In the genomic region with DNA sequence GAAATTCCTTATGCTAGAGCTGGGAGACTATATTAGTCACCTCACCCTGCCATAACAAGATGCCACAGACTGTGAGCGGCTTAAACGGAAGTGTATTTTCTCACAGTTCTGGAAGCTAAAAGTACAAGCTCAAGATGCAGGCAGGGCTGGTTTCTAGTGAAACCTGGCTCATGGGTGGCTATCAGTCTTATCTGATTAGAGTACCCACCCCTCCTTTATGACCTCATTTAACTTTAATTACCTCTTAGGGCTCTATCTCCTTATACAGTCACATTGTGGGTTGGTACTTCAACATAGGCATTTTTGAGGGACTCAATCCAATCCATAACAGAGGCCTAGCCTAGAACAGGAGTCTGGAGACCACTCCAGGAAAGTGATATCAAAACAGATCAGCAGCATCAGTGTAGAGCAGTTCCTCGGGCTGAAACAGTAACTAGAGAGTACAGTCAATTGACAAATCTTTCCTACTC, we compare ENCODE assay signal across 14 cellular contexts. TPM values are rescaled to one million over a fixed set of nuclear protein-coding genes. Genes with fewer than 3 reads are reported as not detected.
A peak's percentile ranks its signal among the peaks of the same experiment; 100 is the strongest.
DNase-seq lines count a peak whose midpoint lies in the region; ATAC-seq, FAIRE-seq and TF ChIP-seq lines count a peak whose summit lies in the region.
"Had no signal": no experiment of that assay in that cellular context is flagged by ENCODE, and none has a peak within 500 bp of the region (broad histone marks: within the 10 kb centered on the region; RNA-seq: fewer than 3 reads in every experiment).

No MANE protein-coding gene starts in this region.

- H3K27ac Mint-ChIP-seq in HFFc6 (peak overlapping the region; percentile 84), immature natural killer cell (no peak overlapping the region)
- H3K27ac Mint-ChIP-seq: stimulated activated memory B cell treated with anti-CD40 and anti-IgM and Interleukin-4, amounts not matched to agents 10 μg/mL and 1 μg/mL and 100 μg/mL, for 72 hours had no signal

- no peak overlapping the region for H2AFZ ChIP-seq in K562 (ENCODE audit: low read depth, low read length)

- TF ChIP-seq POLR2A in K562 (conservative IDR thresholded peaks at IDR 0.05), result no peak

- H3K9me3 ChIP-seq in K562 (replicated peaks; ENCODE audit: control insufficient read depth, insufficient read depth, low read depth, low read length) (0 out of 2 replicates have a peak, but pooled peaks cover 2% of the 10 kb centered on the region), A673 (ENCODE audit: low read depth, low read length, poor library complexity, severe bottlenecking) (no peaks in the 10 kb centered on the region)
- H3K9me3 ChIP-seq: heart right ventricle had no signal

- DNase-seq in AG08395 (ENCODE audit: low spot score) (peak; percentile 10), HFFc6 (peak; percentile 69), K562 (ENCODE audit: extremely low read depth in 1 of 4, low spot score in 3 of 4) (peak in 1 of 4 experiments; percentile 25), islet precursor cell (peak; percentile 64), immature natural killer cell (no peak), A673 (ENCODE audit: low spot score) (no peak), SIG-M5 treated with dmso at 0.1 percent for 504 hours (lab: John Stamatoyannopoulos, UW; ENCODE audit: unreplicated experiment) (no peak)
- DNase-seq: activated T-cell treated with anti-CD3 and anti-CD28 coated beads, Interleukin-2, amount 50 U/mL, for 4 hours; heart right ventricle; NCI-H2081; RPMI8226 had no signal

- no peak overlapping the region for H3K4me3 ChIP-seq in K562
- H3K4me3 ChIP-seq in A673 (ENCODE audit: low read depth, low read length, poor library complexity, severe bottlenecking), result no peak overlapping the region
- H3K4me3 ChIP-seq: coronary artery, heart right ventricle had no signal

- intact Hi-C loops in K562 (cut with micrococcal nuclease), result no loop called here
- intact Hi-C loops in A673 (cut with micrococcal nuclease; ENCODE audit: unreplicated experiment), result no loop called here

- no peaks in the 10 kb centered on the region for H3K9me1 ChIP-seq in K562 (ENCODE audit: control insufficient read depth, insufficient read depth, low read length)

- TF ChIP-seq CTCF in HFFc6 (IDR thresholded peaks at IDR 0.05) (no peak), K562 (IDR thresholded peaks at IDR 0.05 in 2 of 3, conservative IDR thresholded peaks at IDR 0.05 in 1 of 3; ENCODE audit: insufficient read depth in 2 of 3, low read depth in 1 of 3, low read length in 3 of 3) (no peak), A673 (conservative IDR thresholded peaks at IDR 0.05; ENCODE audit: low read depth, low read length) (no peak)

- H3K4me2 ChIP-seq in K562 (ENCODE audit: insufficient read depth, low read length), result no peak overlapping the region

- H3K36me3 Mint-ChIP-seq in HFFc6 (ENCODE audit: low read depth) (peaks cover 35% of the 10 kb centered on the region), immature natural killer cell (no peaks in the 10 kb centered on the region)

- no peak overlapping the region for H3K9ac ChIP-seq in K562 (ENCODE audit: insufficient read depth in 1 of 2, low read depth in 2 of 2, low read length in 2 of 2)

- H4K20me1 ChIP-seq in K562 (replicated peaks; ENCODE audit: control insufficient read depth, insufficient read depth, low read length), result peaks cover 10% of the 10 kb centered on the region

- H3K27me3 Mint-ChIP-seq in HFFc6 (ENCODE audit: insufficient read depth) (peaks cover 3% of the 10 kb centered on the region; the same call in 1 of the 2 replicates), immature natural killer cell (ENCODE audit: low read depth in 3 of 3) (peaks cover 5 to 8% (median 5%) of the 10 kb centered on the region in 3 donors)
- H3K27me3 Mint-ChIP-seq: stimulated activated memory B cell treated with anti-CD40 and anti-IgM and Interleukin-4, amounts not matched to agents 10 μg/mL and 1 μg/mL and 100 μg/mL, for 72 hours had no signal

- peaks cover 27% of the 10 kb centered on the region for H3K79me2 ChIP-seq in K562 (ENCODE audit: control insufficient read depth, insufficient read depth, low read length)

- FAIRE-seq in K562 (lab: Jason Lieb, UNC), result no peak

- H3K4me1 ChIP-seq in K562 (replicated peaks in 1 of 2; ENCODE audit: control insufficient read depth in 2 of 2, insufficient read depth in 2 of 2, low read length in 2 of 2) (peaks cover 8 to 15% of the 10 kb centered on the region in 2 experiments; a peak in 4 of 5 replicates), A673 (ENCODE audit: insufficient read depth, low read length, poor library complexity, severe bottlenecking) (peaks cover 15% of the 10 kb centered on the region)

- H3K27me3 ChIP-seq in K562 (ENCODE audit: control insufficient read depth in 2 of 2, insufficient read depth in 2 of 2, low read length in 2 of 2) (peaks cover 7 to 30% of the 10 kb centered on the region in 2 experiments; a peak in 4 of 5 replicates), A673 (replicated peaks; ENCODE audit: insufficient read depth, low read depth, low read length, poor library complexity) (no peaks in the 10 kb centered on the region)
- H3K27me3 ChIP-seq: heart right ventricle had no signal

- TF ChIP-seq RAD21 in K562 (CRISPR knock-in tag; conservative IDR thresholded peaks at IDR 0.05 in 1 of 2, IDR thresholded peaks at IDR 0.05 in 1 of 2), result no peak

- H3K9me3 Mint-ChIP-seq in HFFc6 (peaks cover 4% of the 10 kb centered on the region), immature natural killer cell (no peaks in the 10 kb centered on the region)
- H3K9me3 Mint-ChIP-seq: activated T-cell treated with anti-CD3 and anti-CD28 coated beads, Interleukin-2, amount 50 U/mL, for 4 hours; stimulated activated memory B cell treated with anti-CD40 and anti-IgM and Interleukin-4, amounts not matched to agents 10 μg/mL and 1 μg/mL and 100 μg/mL, for 72 hours had no signal

- POLR2A ChIA-PET in K562 (lab: Yijun Ruan, JAX), result interaction anchor here (0.7 kb wide), 2 partner anchors 484 to 838 kb away, joined by 3 to 4 read pairs; no protein-coding TSS in a partner anchor
- POLR2A ChIA-PET in A673 (lab: Charles Lee; ENCODE audit: low non-redundant PET), result no interaction called here

- H3K4me1 Mint-ChIP-seq in HFFc6 (ENCODE audit: low read depth), result peaks cover 51% of the 10 kb centered on the region
- H3K4me1 Mint-ChIP-seq in immature natural killer cell, result peaks cover 31 to 37% of the 10 kb centered on the region in 2 donors

- WGBS in K562 (ENCODE audit: insufficient coverage, low coverage, missing lambda C conversion rate), result 36% methylated on average over 3 of the region's 3 CpGs

- no TSS peak for BruUV-seq in K562 (replicated peaks; lab: Mats Ljungman, UMichigan)
- no TSS peak for BruUV-seq in A673 (replicated peaks; lab: Mats Ljungman, UMichigan)

- no peak for ATAC-seq in K562
- no peak for ATAC-seq in GM21529 (IDR thresholded peaks at IDR 0.05; ENCODE audit: unreplicated experiment)
- ATAC-seq: activated T-cell treated with anti-CD3 and anti-CD28 coated beads, Interleukin-2, amount 50 U/mL, for 4 hours; heart right ventricle; stimulated activated memory B cell treated with anti-CD40 and anti-IgM and Interleukin-4, amounts not matched to agents 10 μg/mL and 1 μg/mL and 100 μg/mL, for 72 hours had no signal

- H3K4me3 Mint-ChIP-seq in HFFc6 (no peak overlapping the region), immature natural killer cell (no peak overlapping the region)
- H3K4me3 Mint-ChIP-seq: activated T-cell treated with anti-CD3 and anti-CD28 coated beads, Interleukin-2, amount 50 U/mL, for 4 hours; stimulated activated memory B cell treated with anti-CD40 and anti-IgM and Interleukin-4, amounts not matched to agents 10 μg/mL and 1 μg/mL and 100 μg/mL, for 72 hours had no signal

- in situ Hi-C loops in K562 (cut with MboI), result no loop called here

- no peak for TF ChIP-seq EP300 in K562 (IDR thresholded peaks at IDR 0.05; ENCODE audit: low read length)

- H3K27ac ChIP-seq in K562 (ENCODE audit: extremely low read depth, low read depth, low read length) (no peak overlapping the region), A673 (ENCODE audit: low read depth, low read length, poor library complexity, severe bottlenecking) (no peak overlapping the region)
- H3K27ac ChIP-seq: coronary artery, heart right ventricle had no signal

- peaks cover 7% of the 10 kb centered on the region; the same call in 2 of the 3 replicates for H3K36me3 ChIP-seq in K562 (ENCODE audit: control insufficient read depth, insufficient read depth, low read length)
- no peaks in the 10 kb centered on the region for H3K36me3 ChIP-seq in A673 (ENCODE audit: insufficient read depth, low read length, poor library complexity, severe bottlenecking)

- CTCF ChIA-PET in K562 (lab: Yijun Ruan, JAX; ENCODE audit: low intra/inter-chr PET ratio) (no interaction called here), A673 (lab: Charles Lee) (no interaction called here)

RNA-seq across cellular contexts. Expression of gene SNRNP48, which starts 2.3 kb away (rescaled TPM):
- 10 to 100 TPM in 5 of 6 experiments, 1 to 10 TPM in 1; 9.7 to 12.9 (median 11.9) TPM for total RNA-seq in HFFc6 (2021; fragmentation: NEBNext Ultra II Directional; extraction: Animal tissue kit (Norgen Biotek cat#: 25700))
- 15.6 and 54.4 TPM in 2 replicates for total RNA-seq in K562 (2011; cell fraction: chromatin; rRNA removed; ENCODE audit: low replicate concordance)
- total RNA-seq in K562 (2011; cell fraction: nucleolus; rRNA removed), result 8.3 and 10.7 TPM in 2 replicates
- 27.1 and 58.2 TPM in 2 replicates for total RNA-seq in K562 (2011; cell fraction: nucleoplasm; rRNA removed)
- 17.1 and 17.7 TPM in 2 replicates for total RNA-seq in K562 (2014; rRNA removed)
- 32.9 and 35.7 TPM in 2 replicates for total RNA-seq in K562 (2014; rRNA removed; fragmentation: Illumina TruSeq; extraction: Trizol)
- total RNA-seq in K562 (2015; rRNA removed; fragmentation: Illumina TruSeq; extraction: Trizol), result 26.9 and 31.1 TPM in 2 replicates
- total RNA-seq in K562 (2021), result 18.6 and 21.2 TPM in 2 replicates
- 22.3 and 22.8 TPM in 2 replicates for polyA plus RNA-seq in K562 (2011; rRNA removed)
- polyA plus RNA-seq in K562 (2011; cell fraction: cytosol; rRNA removed), result 3.9 and 11.2 TPM in 2 replicates
- 18.1 TPM in 2 replicates for polyA plus RNA-seq in K562 (2011; cell fraction: nucleus; rRNA removed)
- 18.1 and 19.1 TPM in 2 replicates for polyA plus RNA-seq in K562 (2012)
- polyA plus RNA-seq in K562 (2014; fragmentation: Illumina TruSeq; extraction: Trizol), result 20.6 and 28.1 TPM in 2 replicates
- 1 to 10 TPM; 6.2 to 8.7 TPM for polyA plus RNA-seq in K562 (2014; fragmentation: Nextera tagmentation; extraction: Ambion mirVana)
- polyA plus RNA-seq in K562 (2014; rRNA removed), result 18.6 and 19.2 TPM in 2 replicates
- polyA minus RNA-seq in K562 (2011; rRNA and poly(A)+ RNA removed), result 22.4 and 26.7 TPM in 2 replicates
- polyA minus RNA-seq in K562 (2011; cell fraction: cytosol; rRNA and poly(A)+ RNA removed), result 4.6 and 6.0 TPM in 2 replicates
- polyA minus RNA-seq in K562 (2011; cell fraction: nucleus; rRNA and poly(A)+ RNA removed), result 17.8 and 30.8 TPM in 2 replicates
- polyA plus RNA-seq in immature natural killer cell, result 1 to 10 TPM; 4.2 to 10.0 (median 9.8) TPM
- total RNA-seq in A673 (2021), result 27.4 and 29.4 TPM in 2 replicates

RNA-seq across cellular contexts. Expression of gene DSP, which starts 46.2 kb away (rescaled TPM):
- 10 to 100 TPM; 33.8 to 65.4 (median 37.0) TPM for total RNA-seq in HFFc6 (2021; fragmentation: NEBNext Ultra II Directional; extraction: Animal tissue kit (Norgen Biotek cat#: 25700))
- 0.07 and 0.09 TPM in 2 replicates for total RNA-seq in K562 (2011; cell fraction: chromatin; rRNA removed; ENCODE audit: low replicate concordance)
- total RNA-seq in K562 (2011; cell fraction: nucleolus; rRNA removed), result under 0.01 and 0.13 TPM in 2 replicates
- total RNA-seq in K562 (2011; cell fraction: nucleoplasm; rRNA removed), result not detected in 2 replicates
- under 0.01 and 0.04 TPM in 2 replicates for total RNA-seq in K562 (2014; rRNA removed)
- total RNA-seq in K562 (2014; rRNA removed; fragmentation: Illumina TruSeq; extraction: Trizol), result 0.04 and 0.06 TPM in 2 replicates
- under 0.01 TPM in 1 of 2 replicates, not detected in the other for total RNA-seq in K562 (2015; rRNA removed; fragmentation: Illumina TruSeq; extraction: Trizol)
- 0.24 and 0.27 TPM in 2 replicates for total RNA-seq in K562 (2021)
- 0.03 TPM in 1 of 2 replicates, not detected in the other for polyA plus RNA-seq in K562 (2011; rRNA removed)
- polyA plus RNA-seq in K562 (2011; cell fraction: cytosol; rRNA removed), result 0.01 TPM in 1 of 2 replicates, not detected in the other
- polyA plus RNA-seq in K562 (2011; cell fraction: nucleus; rRNA removed), result 0.01 and 0.04 TPM in 2 replicates
- polyA plus RNA-seq in K562 (2012), result 0.01 and 0.04 TPM in 2 replicates
- polyA plus RNA-seq in K562 (2014; fragmentation: Illumina TruSeq; extraction: Trizol), result 0.03 and 0.04 TPM in 2 replicates
- polyA plus RNA-seq in K562 (2014; fragmentation: Nextera tagmentation; extraction: Ambion mirVana), result under 1 TPM in 1 of 2 experiments, not detected in 1; 0.01 TPM
- polyA plus RNA-seq in K562 (2014; rRNA removed), result 0.01 TPM in 1 of 2 replicates, not detected in the other
- polyA minus RNA-seq in K562 (2011; rRNA and poly(A)+ RNA removed), result 0.03 and 0.04 TPM in 2 replicates
- polyA minus RNA-seq in K562 (2011; cell fraction: cytosol; rRNA and poly(A)+ RNA removed), result 1.4 TPM in 1 of 2 replicates, not detected in the other
- under 0.01 and 0.13 TPM in 2 replicates for polyA minus RNA-seq in K562 (2011; cell fraction: nucleus; rRNA and poly(A)+ RNA removed)
- polyA plus RNA-seq in immature natural killer cell, result not detected
- total RNA-seq in A673 (2021), result 0.28 and 0.46 TPM in 2 replicates

Comparison
In these comparisons a context has a peak if more than half of its experiments do, and no peak if none do; other contexts are left out.
1. DNase-seq: peak in AG08395 (single experiment), HFFc6 (single experiment) and islet precursor cell (single experiment); none in immature natural killer cell (0 of 3), A673 (single experiment) and SIG-M5 treated with dmso at 0.1 percent for 504 hours (single experiment).
2. RNA of gene DSP, which starts 46.2 kb away (total RNA-seq): 33.8 to 65.4 TPM in HFFc6; 0.28 to 0.46 TPM in A673 and under 0.01 to 0.27 TPM in K562; every median in the first group is over 10 times any median in the second.